Comparison of ENCODE assay signal across 6 cellular contexts in genomic region chr2:236033462-236033861, GRCh38.
"Had no signal": no experiment of that assay in that cellular context is flagged by ENCODE, and none has a peak within 500 bp of the region (broad histone marks: within the 10 kb centered on the region; RNA-seq: fewer than 3 reads in every experiment).

No MANE protein-coding gene starts in this region.

- DNase-seq: GOT3, H9, HCEC 1CT, KBM-7 had no signal

- ATAC-seq: HepG2 had no signal

- H3K27ac ChIP-seq: HL-60 had no signal
